Comparison of ENCODE assay signal across 8 cellular contexts in genomic region chr1:22025368-22026154, GRCh38. TPM values are rescaled to one million over a fixed set of nuclear protein-coding genes. Genes with fewer than 3 reads are reported as not detected.
A peak's percentile ranks its signal among the peaks of the same experiment; 100 is the strongest.
DNase-seq lines count a peak whose midpoint lies in the region; ATAC-seq and TF ChIP-seq lines count a peak whose summit lies in the region.

No MANE protein-coding gene starts in this region.

- TF ChIP-seq CTCF in DOHH2 (IDR thresholded peaks at IDR 0.05; ENCODE audit: low read depth, low read length, poor library complexity, severe bottlenecking) (no peak), GM23338 (conservative IDR thresholded peaks at IDR 0.05; ENCODE audit: low read depth in 2 of 2) (no peak)

- H3F3A ChIP-seq in DOHH2 (ENCODE audit: control insufficient read depth, insufficient read depth), result peaks cover 10% of the 10 kb centered on the region; the same call in 1 of the 2 replicates
- peaks cover 16% of the 10 kb centered on the region for H3F3A ChIP-seq in GM23338 (replicated peaks; ENCODE audit: low read depth)

- H3K36me3 Mint-ChIP-seq in GM23338 (ENCODE audit: low read depth), result peaks cover 5% of the 10 kb centered on the region; the same call in 1 of the 3 replicates
- H3K36me3 Mint-ChIP-seq in activated T-helper 1 cell treated with anti-CD3 and anti-CD28 coated beads, Interleukin-12 subunit alpha, Interleukin-12 subunit beta, Interleukin-2, Interleukin-4 antibody, amounts not matched to agents 30 ng/mL and 10 ng/mL and 1 ng/mL, durations not matched to agents 14 hours and 24 hours and 36 hours (ENCODE audit: low read depth), result peaks cover 6% of the 10 kb centered on the region
- peaks cover 7 to 9% (median 8%) of the 10 kb centered on the region in 5 donors for H3K36me3 Mint-ChIP-seq in naive thymus-derived CD4-positive, alpha-beta T cell
- H3K36me3 Mint-ChIP-seq in stimulated activated effector memory CD8-positive, alpha-beta T cell treated with anti-CD3 and anti-CD28 coated beads, Interleukin-12 subunit alpha, Interleukin-12 subunit beta, amount 100 ng/mL, for 72 hours, result peaks cover 28% of the 10 kb centered on the region

- peak overlapping the region; percentile 79 for H3K27ac ChIP-seq in DOHH2 (ENCODE audit: low read depth, low read length)
- H3K27ac ChIP-seq in GM23338 (ENCODE audit: low read depth), result peak overlapping the region; percentile 76
- peak overlapping the region; percentile 99 for H3K27ac ChIP-seq in naive thymus-derived CD4-positive, alpha-beta T cell (ENCODE audit: low read depth, low read length)

- H3K4me1 Mint-ChIP-seq in GM23338, result peaks cover 19% of the 10 kb centered on the region
- H3K4me1 Mint-ChIP-seq in activated T-helper 1 cell treated with anti-CD3 and anti-CD28 coated beads, Interleukin-12 subunit alpha, Interleukin-12 subunit beta, Interleukin-2, Interleukin-4 antibody, amounts not matched to agents 30 ng/mL and 10 ng/mL and 1 ng/mL, durations not matched to agents 14 hours and 24 hours and 36 hours (ENCODE audit: low read depth), result peaks cover 55% of the 10 kb centered on the region
- peaks cover 33 to 76% (median 59%) of the 10 kb centered on the region in 7 donors for H3K4me1 Mint-ChIP-seq in naive thymus-derived CD4-positive, alpha-beta T cell
- H3K4me1 Mint-ChIP-seq in stimulated activated effector memory CD8-positive, alpha-beta T cell treated with anti-CD3 and anti-CD28 coated beads, Interleukin-12 subunit alpha, Interleukin-12 subunit beta, amount 100 ng/mL, for 72 hours, result peaks cover 42% of the 10 kb centered on the region

- DNase-seq in GM23338 (ENCODE audit: low spot score) (peak; percentile 96), LHCN-M2 (ENCODE audit: low read depth) (peak; percentile 82), RKO (ENCODE audit: low spot score) (peak; percentile 95), fibroblast of gingiva (ENCODE audit: low read depth) (peak; percentile 82)
- DNase-seq in activated T-helper 1 cell treated with anti-CD3 and anti-CD28 coated beads, Interleukin-12 subunit alpha, Interleukin-12 subunit beta, Interleukin-2, Interleukin-4 antibody, amounts not matched to agents 30 ng/mL and 10 ng/mL and 1 ng/mL, durations not matched to agents 14 hours and 24 hours and 36 hours (ENCODE audit: low spot score), result peak; percentile 90
- DNase-seq in naive thymus-derived CD4-positive, alpha-beta T cell, result peak; percentile 68 to 94 (median 89)
- peak; percentile 64 to 92 for DNase-seq in stimulated activated effector memory CD8-positive, alpha-beta T cell treated with anti-CD3 and anti-CD28 coated beads, Interleukin-12 subunit alpha, Interleukin-12 subunit beta, amount 100 ng/mL, for 72 hours (ENCODE audit: low spot score in 2 of 2)

- peak; percentile 94 for ATAC-seq in GM23338
- peak; percentile 83 for ATAC-seq in naive thymus-derived CD4-positive, alpha-beta T cell
- peak; percentile 79 for ATAC-seq in stimulated activated effector memory CD8-positive, alpha-beta T cell treated with anti-CD3 and anti-CD28 coated beads, Interleukin-12 subunit alpha, Interleukin-12 subunit beta, amount 100 ng/mL, for 72 hours

- H3K4me2 ChIP-seq in DOHH2 (ENCODE audit: low read length) (peak overlapping the region; percentile 92), GM23338 (peak overlapping the region; percentile 70)

- H3K79me2 ChIP-seq in DOHH2 (ENCODE audit: control insufficient read depth, low read length) (peaks cover 23% of the 10 kb centered on the region), GM23338 (replicated peaks; ENCODE audit: insufficient read depth) (peaks cover 17% of the 10 kb centered on the region)

- H3K4me1 ChIP-seq in DOHH2 (ENCODE audit: control insufficient read depth, low read length) (peaks cover 23% of the 10 kb centered on the region), GM23338 (ENCODE audit: insufficient read depth) (peaks cover 13% of the 10 kb centered on the region)
- peaks cover 23 to 28% of the 10 kb centered on the region in 2 donors for H3K4me1 ChIP-seq in naive thymus-derived CD4-positive, alpha-beta T cell (ENCODE audit: control insufficient read depth in 2 of 2, insufficient read depth in 2 of 2, low read length in 2 of 2)

- peak overlapping the region; percentile 88 for H3K4me3 Mint-ChIP-seq in GM23338
- H3K4me3 Mint-ChIP-seq in activated T-helper 1 cell treated with anti-CD3 and anti-CD28 coated beads, Interleukin-12 subunit alpha, Interleukin-12 subunit beta, Interleukin-2, Interleukin-4 antibody, amounts not matched to agents 30 ng/mL and 10 ng/mL and 1 ng/mL, durations not matched to agents 14 hours and 24 hours and 36 hours, result peak overlapping the region; percentile 99
- peak overlapping the region; percentile 89 to 97 (median 94) for H3K4me3 Mint-ChIP-seq in naive thymus-derived CD4-positive, alpha-beta T cell
- H3K4me3 Mint-ChIP-seq in stimulated activated effector memory CD8-positive, alpha-beta T cell treated with anti-CD3 and anti-CD28 coated beads, Interleukin-12 subunit alpha, Interleukin-12 subunit beta, amount 100 ng/mL, for 72 hours, result peak overlapping the region; percentile 97

- H3K27me3 ChIP-seq in DOHH2 (ENCODE audit: control insufficient read depth, low read length) (peaks cover 6% of the 10 kb centered on the region), GM23338 (ENCODE audit: insufficient read depth) (no peaks in the 10 kb centered on the region)
- H3K27me3 ChIP-seq in naive thymus-derived CD4-positive, alpha-beta T cell (ENCODE audit: control insufficient read depth in 2 of 2, insufficient read depth in 2 of 2, low read length in 2 of 2), result no peaks in the 10 kb centered on the region

- H3K9me2 ChIP-seq in DOHH2 (replicated peaks; ENCODE audit: control insufficient read depth, low read length) (no peaks in the 10 kb centered on the region), GM23338 (ENCODE audit: insufficient read depth) (no peaks in the 10 kb centered on the region)

- no peaks in the 10 kb centered on the region for H3K9me3 ChIP-seq in DOHH2 (ENCODE audit: control insufficient read depth, insufficient read depth, low read length)
- H3K9me3 ChIP-seq in naive thymus-derived CD4-positive, alpha-beta T cell (ENCODE audit: control insufficient read depth in 2 of 3, low read length in 3 of 3), result no peaks in the 10 kb centered on the region

- no peaks in the 10 kb centered on the region for H3K9me3 Mint-ChIP-seq in GM23338
- H3K9me3 Mint-ChIP-seq in activated T-helper 1 cell treated with anti-CD3 and anti-CD28 coated beads, Interleukin-12 subunit alpha, Interleukin-12 subunit beta, Interleukin-2, Interleukin-4 antibody, amounts not matched to agents 30 ng/mL and 10 ng/mL and 1 ng/mL, durations not matched to agents 14 hours and 24 hours and 36 hours, result no peaks in the 10 kb centered on the region
- peaks cover 0 to 4% (median 0%) of the 10 kb centered on the region in 11 donors for H3K9me3 Mint-ChIP-seq in naive thymus-derived CD4-positive, alpha-beta T cell
- H3K9me3 Mint-ChIP-seq in stimulated activated effector memory CD8-positive, alpha-beta T cell treated with anti-CD3 and anti-CD28 coated beads, Interleukin-12 subunit alpha, Interleukin-12 subunit beta, amount 100 ng/mL, for 72 hours, result no peaks in the 10 kb centered on the region

- CTCF ChIA-PET in naive thymus-derived CD4-positive, alpha-beta T cell (lab: Charles Lee), result interaction anchor here (0.6 to 5.3 kb wide), 7 partner anchors 9 to 68 kb away, joined by 3 to 56 read pairs (median 11); partner anchors contain the start of gene CDC42

- peaks cover 18% of the 10 kb centered on the region for H3K27me3 Mint-ChIP-seq in GM23338 (ENCODE audit: insufficient read depth, low read depth, poor library complexity)
- H3K27me3 Mint-ChIP-seq in activated T-helper 1 cell treated with anti-CD3 and anti-CD28 coated beads, Interleukin-12 subunit alpha, Interleukin-12 subunit beta, Interleukin-2, Interleukin-4 antibody, amounts not matched to agents 30 ng/mL and 10 ng/mL and 1 ng/mL, durations not matched to agents 14 hours and 24 hours and 36 hours (ENCODE audit: insufficient read depth), result no peaks in the 10 kb centered on the region
- H3K27me3 Mint-ChIP-seq in naive thymus-derived CD4-positive, alpha-beta T cell, result no peaks in the 10 kb centered on the region

- peak overlapping the region; percentile 93 for H3K27ac Mint-ChIP-seq in GM23338
- peak overlapping the region; percentile 100 for H3K27ac Mint-ChIP-seq in activated T-helper 1 cell treated with anti-CD3 and anti-CD28 coated beads, Interleukin-12 subunit alpha, Interleukin-12 subunit beta, Interleukin-2, Interleukin-4 antibody, amounts not matched to agents 30 ng/mL and 10 ng/mL and 1 ng/mL, durations not matched to agents 14 hours and 24 hours and 36 hours
- peak overlapping the region; percentile 95 to 100 (median 98) for H3K27ac Mint-ChIP-seq in naive thymus-derived CD4-positive, alpha-beta T cell
- H3K27ac Mint-ChIP-seq in stimulated activated effector memory CD8-positive, alpha-beta T cell treated with anti-CD3 and anti-CD28 coated beads, Interleukin-12 subunit alpha, Interleukin-12 subunit beta, amount 100 ng/mL, for 72 hours, result peak overlapping the region; percentile 100

- H3K4me3 ChIP-seq in DOHH2 (ENCODE audit: low read length) (peak overlapping the region; percentile 81), GM23338 (peak overlapping the region; percentile 81)
- peak overlapping the region; percentile 91 for H3K4me3 ChIP-seq in naive thymus-derived CD4-positive, alpha-beta T cell (ENCODE audit: low read length)

- intact Hi-C loops in activated T-helper 1 cell treated with anti-CD3 and anti-CD28 coated beads, Interleukin-12 subunit alpha, Interleukin-12 subunit beta, Interleukin-2, Interleukin-4 antibody, amounts not matched to agents 30 ng/mL and 10 ng/mL and 1 ng/mL, durations not matched to agents 14 hours and 24 hours and 36 hours (cut with micrococcal nuclease), result loop anchor here (1.0 to 5.0 kb wide), 7 partner anchors 14 to 733 kb away; partner anchors contain the start of genes CDC42, ECE1 and USP48
- intact Hi-C loops in naive thymus-derived CD4-positive, alpha-beta T cell (cut with micrococcal nuclease), result loop anchor here (1.0 to 10.0 kb wide), 10 partner anchors 14 to 731 kb away; partner anchors contain the start of genes USP48 (in 2 of the 2), CDC42 (in 1 of the 2) and ECE1 (in 1 of the 2)

- peak overlapping the region; percentile 77 for H2AFZ ChIP-seq in GM23338

- H4K20me1 ChIP-seq in DOHH2 (ENCODE audit: control insufficient read depth, insufficient read depth, low read depth, low read length), result no peaks in the 10 kb centered on the region
- H4K20me1 ChIP-seq in GM23338 (replicated peaks; ENCODE audit: insufficient read depth), result no peaks in the 10 kb centered on the region

- POLR2A ChIA-PET in naive thymus-derived CD4-positive, alpha-beta T cell (lab: Charles Lee), result interaction anchor here (0.7 to 25.0 kb wide), 18 partner anchors 10 to 700 kb away, joined by 3 to 774 read pairs (median 6); partner anchors contain the start of genes CDC42 and USP48

- H3K36me3 ChIP-seq in DOHH2 (ENCODE audit: control insufficient read depth, low read length) (peaks cover 12% of the 10 kb centered on the region), GM23338 (ENCODE audit: insufficient read depth) (no peaks in the 10 kb centered on the region)
- peaks cover 0 to 4% (median 0%) of the 10 kb centered on the region in 3 experiments for H3K36me3 ChIP-seq in naive thymus-derived CD4-positive, alpha-beta T cell (ENCODE audit: control insufficient read depth in 2 of 3, insufficient read depth in 3 of 3, low read length in 3 of 3)

RNA-seq across cellular contexts. Expression of gene CELA3A, which starts 24.1 kb away (rescaled TPM):
- not detected in 2 replicates for total RNA-seq in GM23338 (2014; rRNA removed; shearing (Covaris generic))
- polyA plus RNA-seq in GM23338 (2016; fragmentation: Nextera tagmentation; extraction: Ambion mirVana), result not detected in 2 replicates
- not detected in 2 replicates for total RNA-seq in LHCN-M2 (2014; rRNA removed)
- polyA plus RNA-seq in LHCN-M2 (2012), result not detected
- not detected in 2 replicates for total RNA-seq in activated T-helper 1 cell treated with anti-CD3 and anti-CD28 coated beads, Interleukin-12 subunit alpha, Interleukin-12 subunit beta, Interleukin-2, Interleukin-4 antibody, amounts not matched to agents 30 ng/mL and 10 ng/mL and 1 ng/mL, durations not matched to agents 14 hours and 24 hours and 36 hours
- not detected for total RNA-seq in naive thymus-derived CD4-positive, alpha-beta T cell
- not detected for polyA plus RNA-seq in naive thymus-derived CD4-positive, alpha-beta T cell

RNA-seq across cellular contexts. Expression of gene CDC42, which starts 26.9 kb away (rescaled TPM):
- total RNA-seq in GM23338 (2014; rRNA removed; shearing (Covaris generic)), result 168 and 184 TPM in 2 replicates
- polyA plus RNA-seq in GM23338 (2016; fragmentation: Nextera tagmentation; extraction: Ambion mirVana), result 118 and 119 TPM in 2 replicates
- 323 and 332 TPM in 2 replicates for total RNA-seq in LHCN-M2 (2014; rRNA removed)
- 254 TPM for polyA plus RNA-seq in LHCN-M2 (2012)
- total RNA-seq in activated T-helper 1 cell treated with anti-CD3 and anti-CD28 coated beads, Interleukin-12 subunit alpha, Interleukin-12 subunit beta, Interleukin-2, Interleukin-4 antibody, amounts not matched to agents 30 ng/mL and 10 ng/mL and 1 ng/mL, durations not matched to agents 14 hours and 24 hours and 36 hours, result 293 and 318 TPM in 2 replicates
- total RNA-seq in naive thymus-derived CD4-positive, alpha-beta T cell, result 100 to 1,000 TPM; 186 to 385 (median 305) TPM
- polyA plus RNA-seq in naive thymus-derived CD4-positive, alpha-beta T cell, result 100 to 1,000 TPM; 186 to 427 TPM

RNA-seq across cellular contexts. Expression of gene CELA3B, which starts 48.7 kb away (rescaled TPM):
- not detected in 2 replicates for total RNA-seq in GM23338 (2014; rRNA removed; shearing (Covaris generic))
- not detected in 2 replicates for polyA plus RNA-seq in GM23338 (2016; fragmentation: Nextera tagmentation; extraction: Ambion mirVana)
- not detected in 2 replicates for total RNA-seq in LHCN-M2 (2014; rRNA removed)
- not detected for polyA plus RNA-seq in LHCN-M2 (2012)
- not detected in 2 replicates for total RNA-seq in activated T-helper 1 cell treated with anti-CD3 and anti-CD28 coated beads, Interleukin-12 subunit alpha, Interleukin-12 subunit beta, Interleukin-2, Interleukin-4 antibody, amounts not matched to agents 30 ng/mL and 10 ng/mL and 1 ng/mL, durations not matched to agents 14 hours and 24 hours and 36 hours
- not detected for total RNA-seq in naive thymus-derived CD4-positive, alpha-beta T cell
- polyA plus RNA-seq in naive thymus-derived CD4-positive, alpha-beta T cell, result not detected

Comparison
In these comparisons a context has a peak if more than half of its experiments do, and no peak if none do; other contexts are left out.
1. Peak in every context shown above with its lines: DNase-seq, ATAC-seq, H3K4me3 ChIP-seq and H3K27ac ChIP-seq.